Comparison of ENCODE assay signal across 12 cellular contexts in genomic region chr7:50346548-50347497, GRCh38. TPM values are rescaled to one million over a fixed set of nuclear protein-coding genes. Genes with fewer than 3 reads are reported as not detected.
A peak's percentile ranks its signal among the peaks of the same experiment; 100 is the strongest.
DNase-seq lines count a peak whose midpoint lies in the region; ATAC-seq and TF ChIP-seq lines count a peak whose summit lies in the region.
"Had no signal": no experiment of that assay in that cellular context is flagged by ENCODE, and none has a peak within 500 bp of the region (broad histone marks: within the 10 kb centered on the region; RNA-seq: fewer than 3 reads in every experiment).

No MANE protein-coding gene starts in this region.

- H3K4me1 ChIP-seq in endodermal cell (ENCODE audit: control insufficient read depth, insufficient read depth, low read length) (peaks cover 5% of the 10 kb centered on the region), upper lobe of right lung (no peaks in the 10 kb centered on the region), heart left ventricle (peaks cover 0 to 68% (median 0%) of the 10 kb centered on the region in 12 donors)
- H3K4me1 ChIP-seq: SJCRH30 had no signal

- no peaks in the 10 kb centered on the region for H3K27me3 Mint-ChIP-seq in activated naive CD4-positive, alpha-beta T cell treated with anti-CD3 and anti-CD28 coated beads, Interleukin-2, amount 10 ng/mL, durations not matched to agents 7 days and 5 days
- peaks cover 2% of the 10 kb centered on the region for H3K27me3 Mint-ChIP-seq in endodermal cell (ENCODE audit: insufficient read depth)

- WGBS in endodermal cell (ENCODE audit: insufficient coverage in 1 of 2, insufficient read length in 1 of 2), 2 experiments = 95 to 96% methylated on average over 6 to 8 of the region's 8 CpGs
- 68 to 84% (median 73%) methylated on average over 8 of the region's 8 CpGs for WGBS in heart left ventricle, 4 donors

- TF ChIP-seq POLR2A in heart left ventricle (IDR thresholded peaks at IDR 0.05) = no peak

- no peak overlapping the region for H3K4me3 ChIP-seq in endodermal cell (ENCODE audit: low read length)
- H3K4me3 ChIP-seq in upper lobe of right lung = no peak overlapping the region
- H3K4me3 ChIP-seq in heart left ventricle = no peak overlapping the region
- H3K4me3 ChIP-seq: dorsolateral prefrontal cortex, SJCRH30 had no signal

- no peaks in the 10 kb centered on the region for H3K36me3 ChIP-seq in endodermal cell (ENCODE audit: control insufficient read depth, insufficient read depth, low read length)
- no peaks in the 10 kb centered on the region for H3K36me3 ChIP-seq in upper lobe of right lung
- H3K36me3 ChIP-seq in heart left ventricle = peaks cover 0 to 10% (median 0%) of the 10 kb centered on the region in 9 donors
- H3K36me3 ChIP-seq: SJCRH30 had no signal

- peak overlapping the region; percentile 96 for H3K27ac Mint-ChIP-seq in activated naive CD4-positive, alpha-beta T cell treated with anti-CD3 and anti-CD28 coated beads, Interleukin-2, amount 10 ng/mL, durations not matched to agents 7 days and 5 days
- H3K27ac Mint-ChIP-seq in endodermal cell = no peak overlapping the region

- H3K9me3 ChIP-seq in endodermal cell (ENCODE audit: control insufficient read depth, low read length) = no peaks in the 10 kb centered on the region
- no peaks in the 10 kb centered on the region for H3K9me3 ChIP-seq in upper lobe of right lung
- no peaks in the 10 kb centered on the region for H3K9me3 ChIP-seq in heart left ventricle
- H3K9me3 ChIP-seq: SJCRH30 had no signal

- H3K27ac ChIP-seq in endodermal cell (ENCODE audit: low read depth, low read length) = no peak overlapping the region
- peak overlapping the region; percentile 8 for H3K27ac ChIP-seq in upper lobe of right lung
- H3K27ac ChIP-seq in heart left ventricle = peak overlapping the region in 1 of 12 donors; percentile 16
- H3K27ac ChIP-seq: SJCRH30 had no signal

- H3K4me3 Mint-ChIP-seq in activated naive CD4-positive, alpha-beta T cell treated with anti-CD3 and anti-CD28 coated beads, Interleukin-2, amount 10 ng/mL, durations not matched to agents 7 days and 5 days = peak overlapping the region; percentile 78
- H3K4me3 Mint-ChIP-seq in endodermal cell = no peak overlapping the region

- peaks cover 69% of the 10 kb centered on the region for H3K4me1 Mint-ChIP-seq in activated naive CD4-positive, alpha-beta T cell treated with anti-CD3 and anti-CD28 coated beads, Interleukin-2, amount 10 ng/mL, durations not matched to agents 7 days and 5 days
- H3K4me1 Mint-ChIP-seq in endodermal cell = peaks cover 10% of the 10 kb centered on the region

- H3K9ac ChIP-seq in endodermal cell (ENCODE audit: extremely low read depth, low read length, poor library complexity, severe bottlenecking) = no peak overlapping the region

- ATAC-seq in upper lobe of right lung = no peak
- ATAC-seq in heart left ventricle = no peak
- ATAC-seq in GM19328 (IDR thresholded peaks at IDR 0.05; ENCODE audit: unreplicated experiment) = no peak
- ATAC-seq: left lobe of liver had no signal

- TF ChIP-seq CTCF in endodermal cell (conservative IDR thresholded peaks at IDR 0.05) (no peak), upper lobe of right lung (IDR thresholded peaks at IDR 0.05) (no peak), heart left ventricle (IDR thresholded peaks at IDR 0.05) (no peak)

- H3K9me3 Mint-ChIP-seq in activated naive CD4-positive, alpha-beta T cell treated with anti-CD3 and anti-CD28 coated beads, Interleukin-2, amount 10 ng/mL, durations not matched to agents 7 days and 5 days = no peaks in the 10 kb centered on the region
- no peaks in the 10 kb centered on the region for H3K9me3 Mint-ChIP-seq in endodermal cell

- CTCF ChIA-PET in activated naive CD4-positive, alpha-beta T cell treated with anti-CD3 and anti-CD28 coated beads, Interleukin-2, amount 10 ng/mL, durations not matched to agents 7 days and 5 days (lab: Charles Lee) = interaction anchor here (0.7 to 2.4 kb wide), 11 partner anchors 8 to 36 kb away, joined by 3 to 9 read pairs (median 4); no protein-coding TSS in a partner anchor

- H3K27me3 ChIP-seq in endodermal cell (ENCODE audit: control insufficient read depth, insufficient read depth, low read length, poor library complexity, severe bottlenecking) (no peaks in the 10 kb centered on the region), upper lobe of right lung (no peaks in the 10 kb centered on the region), heart left ventricle (peaks cover 0 to 37% (median 0%) of the 10 kb centered on the region in 9 donors)

- H3K36me3 Mint-ChIP-seq in activated naive CD4-positive, alpha-beta T cell treated with anti-CD3 and anti-CD28 coated beads, Interleukin-2, amount 10 ng/mL, durations not matched to agents 7 days and 5 days = peaks cover 80% of the 10 kb centered on the region
- H3K36me3 Mint-ChIP-seq in endodermal cell (ENCODE audit: low read depth) = no peaks in the 10 kb centered on the region

- DNase-seq in activated naive CD4-positive, alpha-beta T cell treated with anti-CD3 and anti-CD28 coated beads, Interleukin-2, amount 10 ng/mL, durations not matched to agents 7 days and 5 days = no peak
- DNase-seq in activated naive CD4-positive, alpha-beta T cell treated with Interleukin-2 at 50 U/mL for 16 hours = no peak
- DNase-seq in SK-N-DZ (ENCODE audit: low spot score) = peak; percentile 68
- peak; percentile 24 for DNase-seq in endodermal cell
- no peak for DNase-seq in upper lobe of right lung
- DNase-seq in heart left ventricle = no peak
- no peak for DNase-seq in stimulated activated CD8-positive, alpha-beta memory T cell treated with anti-CD3 and anti-CD28 coated beads, Interleukin-4, amount 100 ng/mL, for 48 hours
- DNase-seq: amniotic stem cell had no signal

- intact Hi-C loops in upper lobe of right lung (cut with DNase I) (no loop called here), heart left ventricle (cut with DNase I) (no loop called here)

RNA-seq across cellular contexts. Expression of gene IKZF1, which starts 42.3 kb away (rescaled TPM):
- polyA plus RNA-seq in SK-N-DZ (2014; cell fraction: cytosol; rRNA removed) = not detected in 2 replicates
- polyA plus RNA-seq in SK-N-DZ (2014; cell fraction: nucleus; rRNA removed) = not detected in 2 replicates
- under 1 TPM; 0.44 to 0.55 TPM for total RNA-seq in endodermal cell
- polyA plus RNA-seq in endodermal cell (2013, experiment 1 of 2) = 3.3 TPM
- polyA plus RNA-seq in endodermal cell (2013, experiment 2 of 2) = 3.6 TPM
- total RNA-seq in upper lobe of right lung = 41.4 TPM
- total RNA-seq in heart left ventricle = 10 to 100 TPM in 2 of 9 donors, 1 to 10 TPM in 6, under 1 TPM in 1; 0.90 to 27.8 (median 3.2) TPM
- polyA plus RNA-seq in heart left ventricle = under 1 TPM; 0.30 to 0.82 TPM
- total RNA-seq: SJCRH30 had no signal

Comparison
In these comparisons a context has a peak if more than half of its experiments do, and no peak if none do; other contexts are left out.
1. DNase-seq: peak in SK-N-DZ (single experiment) and endodermal cell (single experiment); none in activated naive CD4-positive, alpha-beta T cell treated with anti-CD3 and anti-CD28 coated beads, Interleukin-2, amount 10 ng/mL, durations not matched to agents 7 days and 5 days (single experiment), activated naive CD4-positive, alpha-beta T cell treated with Interleukin-2 at 50 U/mL for 16 hours (single experiment), upper lobe of right lung (single experiment), heart left ventricle (0 of 5) and stimulated activated CD8-positive, alpha-beta memory T cell treated with anti-CD3 and anti-CD28 coated beads, Interleukin-4, amount 100 ng/mL, for 48 hours (single experiment).